31 cellular contexts compared by ENCODE assay signal in the genomic region with DNA sequence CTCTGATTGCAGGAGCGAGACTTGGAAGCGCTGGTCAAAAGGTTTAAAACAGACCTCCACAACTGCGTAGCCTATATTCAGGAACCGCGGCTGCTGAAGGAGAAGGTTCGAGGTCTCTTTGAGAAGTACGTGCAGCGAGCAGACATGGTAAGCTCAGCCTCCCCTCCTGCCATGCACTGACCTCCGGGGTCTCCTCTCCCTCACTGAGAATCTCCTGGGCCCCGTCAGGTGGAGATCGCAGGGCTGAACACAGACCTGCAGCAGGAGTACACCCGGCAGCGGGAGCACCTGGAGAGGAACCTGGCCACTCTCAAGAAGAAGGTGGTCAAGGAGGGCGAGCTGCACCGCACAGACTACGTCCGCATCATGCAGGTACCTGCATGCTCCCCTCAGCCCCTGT. TPM values are rescaled to one million over a fixed set of nuclear protein-coding genes. Genes with fewer than 3 reads are reported as not detected.
"Had no signal": no experiment of that assay in that cellular context is flagged by ENCODE, and none has a peak within 500 bp of the region (broad histone marks: within the 10 kb centered on the region; RNA-seq: fewer than 3 reads in every experiment).

No MANE protein-coding gene starts in this region.

- H3K27ac Mint-ChIP-seq: memory B cell; nephron; stimulated activated memory B cell treated with anti-CD40 and anti-IgM and Interleukin-4, amounts not matched to agents 10 μg/mL and 1 μg/mL and 100 μg/mL, for 72 hours had no signal

- H3K9me3 ChIP-seq: left lung, neutrophil, right atrium auricular region, right lobe of liver, testis, thyroid gland, upper lobe of right lung, uterus had no signal

- H3K27ac ChIP-seq: left lung, neutrophil, parathyroid adenoma, testis, thyroid gland, upper lobe of right lung, uterus had no signal

- H3K9ac ChIP-seq: parathyroid adenoma had no signal

- H3K4me3 Mint-ChIP-seq: memory B cell; naive thymus-derived CD8-positive, alpha-beta T cell; nephron; neural crest cell; stimulated activated memory B cell treated with anti-CD40 and anti-IgM and Interleukin-4, amounts not matched to agents 10 μg/mL and 1 μg/mL and 100 μg/mL, for 72 hours; stimulated activated naive CD8-positive, alpha-beta T cell treated with anti-CD3 and anti-CD28 coated beads, Interleukin-15, amount 100 ng/mL, for 72 hours had no signal

- H3K79me2 ChIP-seq: parathyroid adenoma had no signal

- H3K36me3 ChIP-seq: left lung, neutrophil, right atrium auricular region, right lobe of liver, thyroid gland, upper lobe of right lung, uterus had no signal

- H3K4me3 ChIP-seq: left lung, lung, right atrium auricular region, right lobe of liver, smooth muscle cell, testis, thyroid gland, upper lobe of right lung, uterus had no signal

- H2AFZ ChIP-seq: parathyroid adenoma had no signal

- H3K27me3 Mint-ChIP-seq: memory B cell; stimulated activated memory B cell treated with anti-CD40 and anti-IgM and Interleukin-4, amounts not matched to agents 10 μg/mL and 1 μg/mL and 100 μg/mL, for 72 hours; stimulated activated naive CD8-positive, alpha-beta T cell treated with anti-CD3 and anti-CD28 coated beads, Interleukin-15, amount 100 ng/mL, for 72 hours had no signal

- H3K36me3 Mint-ChIP-seq: memory B cell; naive thymus-derived CD8-positive, alpha-beta T cell had no signal

- DNase-seq: head of caudate nucleus; hippocampal formation; kidney glomerular epithelial cell; left colon; left lung; naive thymus-derived CD8-positive, alpha-beta T cell; occipital lobe; right lobe of liver; stimulated activated CD4-positive, alpha-beta T cell treated with anti-CD3 and anti-CD28 coated beads, Interleukin-1b, Interleukin-23, amount 100 ng/mL, for 48 hours; stimulated activated CD4-positive, alpha-beta T cell treated with anti-CD3 and anti-CD28 coated beads, Interleukin-2, amount 100 ng/mL, for 48 hours; stimulated activated CD4-positive, alpha-beta T cell treated with anti-CD3 and anti-CD28 coated beads, Interleukin-4, amount 100 ng/mL, for 4 hours; stimulated activated CD8-positive, alpha-beta memory T cell treated with anti-CD3 and anti-CD28 coated beads, Interleukin-4, amount 100 ng/mL, for 48 hours; stimulated activated naive CD4-positive, alpha-beta T cell treated with Interleukin-2 at 50 U/mL for 16 hours; stimulated activated naive CD8-positive, alpha-beta T cell treated with anti-CD3 and anti-CD28 coated beads, Interleukin-15, amount 100 ng/mL, for 72 hours; testis; thyroid gland; upper lobe of right lung; uterus had no signal

- H3K27me3 ChIP-seq: left lung, neutrophil, right atrium auricular region, right lobe of liver, testis, thyroid gland, upper lobe of right lung, uterus had no signal

- H3K4me1 Mint-ChIP-seq: stimulated activated naive CD8-positive, alpha-beta T cell treated with anti-CD3 and anti-CD28 coated beads, Interleukin-15, amount 100 ng/mL, for 72 hours had no signal

- H3K9me3 Mint-ChIP-seq: memory B cell; naive thymus-derived CD8-positive, alpha-beta T cell; nephron; neural crest cell; stimulated activated memory B cell treated with anti-CD40 and anti-IgM and Interleukin-4, amounts not matched to agents 10 μg/mL and 1 μg/mL and 100 μg/mL, for 72 hours; stimulated activated naive CD8-positive, alpha-beta T cell treated with anti-CD3 and anti-CD28 coated beads, Interleukin-15, amount 100 ng/mL, for 72 hours had no signal

- H3K4me2 ChIP-seq: smooth muscle cell had no signal

- H3K4me1 ChIP-seq: parathyroid adenoma, testis, uterus had no signal

RNA-seq across cellular contexts. Expression of a gene that starts 35.5 kb away (rescaled TPM):
- total RNA-seq: naive thymus-derived CD8-positive, alpha-beta T cell; osteocyte; pulmonary artery endothelial cell had no signal

RNA-seq across cellular contexts. Expression of a gene that starts 51.1 kb away (rescaled TPM):
- total RNA-seq: naive thymus-derived CD8-positive, alpha-beta T cell; neural crest cell; occipital lobe; osteocyte; posterior vena cava; pulmonary artery endothelial cell; right atrium auricular region; skeletal muscle tissue had no signal
